Comparison of ENCODE assay signal across 1 cellular context in the genomic region with DNA sequence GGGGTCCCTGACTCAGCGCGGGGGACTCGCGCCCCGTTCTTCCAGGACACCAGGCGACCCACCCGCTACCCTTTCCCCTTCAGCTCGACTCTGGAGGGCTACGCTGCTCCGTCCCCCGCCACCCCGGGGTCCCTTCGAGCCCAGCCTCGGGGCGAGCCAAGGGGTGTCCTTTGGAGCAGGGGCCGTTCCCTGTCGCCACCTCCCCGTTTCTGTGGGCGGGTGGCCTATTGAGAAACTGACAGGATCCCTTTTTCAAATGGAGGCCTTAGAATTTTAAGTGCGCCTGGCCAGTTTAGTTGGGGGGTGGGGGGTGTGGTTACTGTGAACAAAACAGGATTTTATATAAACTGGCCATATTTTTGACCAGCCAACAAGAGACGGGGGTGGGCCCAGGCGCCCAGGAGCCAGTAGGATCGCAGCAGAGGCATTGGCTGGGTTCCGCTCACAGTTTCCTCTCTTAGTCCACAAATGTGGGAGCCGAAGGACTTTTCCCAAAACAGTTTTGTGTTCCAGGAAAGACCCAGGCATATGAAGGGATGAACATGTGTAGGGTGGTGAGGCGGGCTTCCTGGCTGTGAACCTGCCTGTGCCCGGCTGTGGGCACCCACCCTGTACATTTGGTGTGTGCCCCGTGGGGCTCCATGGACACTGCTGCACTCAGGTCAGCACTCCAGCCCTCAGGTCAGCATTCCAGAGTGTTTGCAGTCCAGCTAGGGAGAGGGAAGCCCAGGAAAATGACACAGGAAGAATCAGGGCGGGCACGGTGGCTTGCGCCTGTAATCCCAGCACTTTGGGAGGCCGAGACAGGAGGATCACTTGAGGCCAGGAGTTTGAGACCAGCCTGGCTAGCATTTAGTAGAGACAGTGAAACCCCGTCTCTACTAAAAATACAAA.
TF ChIP-seq lines count a peak whose summit lies in the region.

No MANE protein-coding gene starts in this region.

TF ChIP-seq in HCT116, 20 proteins besides CTCF, POLR2A, EP300 and RAD21 (continued from another document):
- TF ChIP-seq, protein P1, sequence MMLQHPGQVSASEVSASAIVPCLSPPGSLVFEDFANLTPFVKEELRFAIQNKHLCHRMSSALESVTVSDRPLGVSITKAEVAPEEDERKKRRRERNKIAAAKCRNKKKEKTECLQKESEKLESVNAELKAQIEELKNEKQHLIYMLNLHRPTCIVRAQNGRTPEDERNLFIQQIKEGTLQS (IDR thresholded peaks at IDR 0.05) = no peak
- TF ChIP-seq SP1 (IDR thresholded peaks at IDR 0.05; ENCODE audit: low read depth) (no peak), EZH2 (IDR thresholded peaks at IDR 0.05) (no peak)
